In the genomic region with DNA sequence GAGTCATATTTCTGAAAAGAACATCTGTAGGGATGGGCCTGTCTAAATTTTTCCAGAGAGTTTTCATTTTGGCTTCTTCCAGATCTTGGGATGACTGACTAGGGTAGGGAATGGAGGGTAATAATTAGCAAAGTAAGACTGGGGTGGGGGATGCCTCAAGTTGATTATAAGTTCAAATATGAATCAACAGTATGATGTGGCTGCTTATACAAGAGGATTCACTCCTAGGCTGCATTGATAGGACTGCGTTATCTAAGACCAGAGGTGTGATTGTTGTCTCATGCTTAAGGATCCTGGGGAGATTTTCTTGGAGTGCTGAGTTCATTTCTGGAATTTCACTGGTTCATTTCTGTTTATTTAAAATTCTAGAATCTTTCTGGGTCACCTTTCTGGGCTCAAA, we compare ENCODE assay signal across 25 cellular contexts.
"Had no signal": no experiment of that assay in that cellular context is flagged by ENCODE, and none has a peak within 500 bp of the region (broad histone marks: within the 10 kb centered on the region; RNA-seq: fewer than 3 reads in every experiment).

No MANE protein-coding gene starts in this region.

- DNase-seq: activated CD4-positive, alpha-beta T cell treated with anti-CD3 and anti-CD28 coated beads, Interleukin-2, amount 10 ng/mL, durations not matched to agents 7 days and 5 days; activated CD4-positive, CD25-positive, alpha-beta regulatory T cell treated with anti-CD3 and anti-CD28 coated beads, Interleukin-2, amount 50 U/mL, for 72 hours; activated CD8-positive, alpha-beta memory T cell treated with anti-CD3 and anti-CD28 coated beads, Interleukin-2, amount 10 ng/mL, durations not matched to agents 7 days and 5 days; activated CD8-positive, alpha-beta T cell treated with anti-CD3 and anti-CD28 coated beads for 36 hours; activated effector memory CD4-positive, alpha-beta T cell treated with anti-CD3 and anti-CD28 coated beads, Interleukin-2, amount 50 U/mL, for 16 hours; activated naive CD4-positive, alpha-beta T cell treated with anti-CD3 and anti-CD28 coated beads, Interleukin-2, amount 10 ng/mL, durations not matched to agents 7 days and 5 days; activated T-cell treated with anti-CD3 and anti-CD28 coated beads for 4 hours; aorta; central memory CD4-positive, alpha-beta T cell; effector memory CD8-positive, alpha-beta T cell; heart left ventricle; left colon; mucosa of descending colon; naive B cell; nucleus accumbens; posterior cingulate gyrus; stimulated activated CD4-positive, alpha-beta T cell treated with anti-CD3 and anti-CD28 coated beads, Interleukin-2, amount 100 ng/mL, for 48 hours; stimulated activated CD8-positive, alpha-beta memory T cell treated with anti-CD3 and anti-CD28 coated beads, Interleukin-4, amount 100 ng/mL, for 48 hours; stimulated activated naive B cell treated with anti-CD40 and anti-IgM and Interleukin-4, amounts not matched to agents 10 μg/mL and 1 μg/mL and 100 μg/mL, for 72 hours; uterus; WERI-Rb-1 had no signal

- H3K27me3 ChIP-seq: esophagus muscularis mucosa, gastroesophageal sphincter, heart left ventricle, uterus had no signal

- H3K9me3 ChIP-seq: esophagus muscularis mucosa, gastroesophageal sphincter, heart left ventricle, mucosa of descending colon, uterus had no signal

- H3K4me3 Mint-ChIP-seq: activated CD4-positive, alpha-beta T cell treated with anti-CD3 and anti-CD28 coated beads, Interleukin-2, amount 10 ng/mL, durations not matched to agents 7 days and 5 days; activated CD8-positive, alpha-beta memory T cell treated with anti-CD3 and anti-CD28 coated beads, Interleukin-2, amount 10 ng/mL, durations not matched to agents 7 days and 5 days; activated CD8-positive, alpha-beta T cell treated with anti-CD3 and anti-CD28 coated beads for 36 hours; activated naive CD4-positive, alpha-beta T cell treated with anti-CD3 and anti-CD28 coated beads, Interleukin-2, amount 10 ng/mL, durations not matched to agents 7 days and 5 days; effector memory CD8-positive, alpha-beta T cell; memory B cell; naive B cell; stimulated activated naive B cell treated with anti-CD40 and anti-IgM and Interleukin-4, amounts not matched to agents 10 μg/mL and 1 μg/mL and 100 μg/mL, for 72 hours had no signal

- H3K27ac Mint-ChIP-seq: activated CD4-positive, alpha-beta T cell treated with anti-CD3 and anti-CD28 coated beads, Interleukin-2, amount 10 ng/mL, durations not matched to agents 7 days and 5 days; activated CD8-positive, alpha-beta memory T cell treated with anti-CD3 and anti-CD28 coated beads, Interleukin-2, amount 10 ng/mL, durations not matched to agents 7 days and 5 days; activated CD8-positive, alpha-beta T cell treated with anti-CD3 and anti-CD28 coated beads for 36 hours; activated naive CD4-positive, alpha-beta T cell treated with anti-CD3 and anti-CD28 coated beads, Interleukin-2, amount 10 ng/mL, durations not matched to agents 7 days and 5 days; effector memory CD8-positive, alpha-beta T cell; memory B cell; naive B cell; stimulated activated naive B cell treated with anti-CD40 and anti-IgM and Interleukin-4, amounts not matched to agents 10 μg/mL and 1 μg/mL and 100 μg/mL, for 72 hours had no signal

- H3K36me3 ChIP-seq: esophagus muscularis mucosa, gastroesophageal sphincter, heart left ventricle, uterus, WERI-Rb-1 had no signal

- ATAC-seq: activated CD8-positive, alpha-beta memory T cell treated with anti-CD3 and anti-CD28 coated beads, Interleukin-2, amount 10 ng/mL, durations not matched to agents 7 days and 5 days; activated CD8-positive, alpha-beta T cell treated with anti-CD3 and anti-CD28 coated beads for 36 hours; effector memory CD8-positive, alpha-beta T cell; gastroesophageal sphincter; left colon; mucosa of descending colon; sciatic nerve; stimulated activated naive B cell treated with anti-CD40 and anti-IgM and Interleukin-4, amounts not matched to agents 10 μg/mL and 1 μg/mL and 100 μg/mL, for 72 hours had no signal

- H3K4me1 ChIP-seq: esophagus muscularis mucosa, gastroesophageal sphincter, heart left ventricle, uterus had no signal

- H3K4me3 ChIP-seq: esophagus muscularis mucosa, gastroesophageal sphincter, heart left ventricle, mucosa of descending colon, uterus had no signal

- H3K36me3 Mint-ChIP-seq: activated CD8-positive, alpha-beta memory T cell treated with anti-CD3 and anti-CD28 coated beads, Interleukin-2, amount 10 ng/mL, durations not matched to agents 7 days and 5 days; activated naive CD4-positive, alpha-beta T cell treated with anti-CD3 and anti-CD28 coated beads, Interleukin-2, amount 10 ng/mL, durations not matched to agents 7 days and 5 days; memory B cell; naive B cell; stimulated activated naive B cell treated with anti-CD40 and anti-IgM and Interleukin-4, amounts not matched to agents 10 μg/mL and 1 μg/mL and 100 μg/mL, for 72 hours had no signal

- H3K4me1 Mint-ChIP-seq: activated CD4-positive, alpha-beta T cell treated with anti-CD3 and anti-CD28 coated beads, Interleukin-2, amount 10 ng/mL, durations not matched to agents 7 days and 5 days; activated CD8-positive, alpha-beta memory T cell treated with anti-CD3 and anti-CD28 coated beads, Interleukin-2, amount 10 ng/mL, durations not matched to agents 7 days and 5 days; activated naive CD4-positive, alpha-beta T cell treated with anti-CD3 and anti-CD28 coated beads, Interleukin-2, amount 10 ng/mL, durations not matched to agents 7 days and 5 days; memory B cell; naive B cell; stimulated activated naive B cell treated with anti-CD40 and anti-IgM and Interleukin-4, amounts not matched to agents 10 μg/mL and 1 μg/mL and 100 μg/mL, for 72 hours had no signal

- H3K27ac ChIP-seq: esophagus muscularis mucosa, gastroesophageal sphincter, heart left ventricle, uterus had no signal
